1 cellular context compared by ENCODE assay signal in genomic region chr1:59029366-59029765, GRCh38.
TF ChIP-seq lines count a peak whose summit lies in the region.

No MANE protein-coding gene starts in this region.

TF ChIP-seq in IMR-90, 13 proteins besides CTCF, POLR2A, EP300 and RAD21:
- TF ChIP-seq CHD1 (IDR thresholded peaks at IDR 0.05; ENCODE audit: low read depth, low read length): no peak
- TF ChIP-seq RCOR1 (IDR thresholded peaks at IDR 0.05; ENCODE audit: insufficient replicate concordance, low read length): no peak
- TF ChIP-seq FOS (IDR thresholded peaks at IDR 0.05; ENCODE audit: low read depth, low read length): no peak
- TF ChIP-seq USF2 (IDR thresholded peaks at IDR 0.05; ENCODE audit: low read depth, low read length): no peak
- TF ChIP-seq RFX5 (IDR thresholded peaks at IDR 0.05; ENCODE audit: low read depth, low read length): no peak
- no peak for TF ChIP-seq MAZ (IDR thresholded peaks at IDR 0.05; ENCODE audit: borderline replicate concordance, low read depth, low read length)
- no peak for TF ChIP-seq NFE2L2 (IDR thresholded peaks at IDR 0.05; ENCODE audit: low read depth, low read length)
- no peak for TF ChIP-seq ELK1 (IDR thresholded peaks at IDR 0.05; ENCODE audit: borderline replicate concordance, low read depth, low read length)
- TF ChIP-seq MAFK (IDR thresholded peaks at IDR 0.05; ENCODE audit: low read depth, low read length): no peak
- TF ChIP-seq MXI1 (IDR thresholded peaks at IDR 0.05; ENCODE audit: borderline replicate concordance, low read depth, low read length): no peak
- no peak for TF ChIP-seq CEBPB (IDR thresholded peaks at IDR 0.05; ENCODE audit: low read depth, low read length)
TF ChIP-seq in IMR-90: peak in this region for 0.
